In the genomic region with DNA sequence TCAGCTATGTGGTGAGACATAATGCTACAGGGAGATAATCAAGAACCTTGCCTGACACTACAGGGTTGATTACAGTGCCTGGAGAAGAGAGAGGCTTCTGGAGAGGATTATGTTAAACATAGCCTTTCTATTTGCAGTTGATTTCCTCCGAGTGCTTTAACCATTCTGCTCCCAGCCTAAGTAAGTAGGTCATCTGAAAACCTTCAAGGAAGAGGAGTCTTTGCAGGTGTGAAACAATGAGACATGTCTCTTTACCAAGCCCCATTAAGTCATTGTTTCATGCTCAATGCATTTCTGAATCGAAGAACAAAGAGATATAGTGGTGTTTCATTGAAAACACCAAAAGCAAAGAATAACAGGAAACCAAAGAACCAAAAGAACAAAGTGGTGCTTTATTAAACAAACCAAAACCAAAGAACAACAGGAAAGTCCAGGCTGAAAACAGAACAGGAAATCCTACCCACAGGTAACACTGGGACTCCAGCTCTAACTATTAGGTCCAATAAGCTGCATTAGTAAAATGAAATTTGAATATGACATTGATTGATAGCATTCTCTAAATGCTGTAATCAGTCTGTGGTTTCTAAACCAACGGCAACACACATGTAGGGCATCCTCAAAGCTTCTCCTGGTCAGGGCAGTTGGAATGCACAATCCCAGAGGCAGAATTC, we compare ENCODE assay signal across 8 cellular contexts.
DNase-seq lines count a peak whose midpoint lies in the region; ATAC-seq and TF ChIP-seq lines count a peak whose summit lies in the region.

No MANE protein-coding gene starts in this region.

- WGBS in suprapubic skin, result 35% methylated on average over 3 of the region's 3 CpGs

- peaks cover 0 to 5% (median 0%) of the 10 kb centered on the region in 8 donors for H3K9me3 Mint-ChIP-seq in CD4-positive, alpha-beta memory T cell
- H3K9me3 Mint-ChIP-seq in endothelial cell (ENCODE audit: unreplicated experiment), result no peaks in the 10 kb centered on the region

- intact Hi-C loops in CD4-positive, alpha-beta memory T cell (cut with micrococcal nuclease), result no loop called here
- intact Hi-C loops in Right ventricle myocardium superior (cut with DNase I), result no loop called here

- no peak overlapping the region for H3K27ac ChIP-seq in CD4-positive, alpha-beta memory T cell (ENCODE audit: low read depth, low read length)
- H3K27ac ChIP-seq in KMS-11, result peak overlapping the region; percentile 31
- no peak overlapping the region for H3K27ac ChIP-seq in osteoblast (ENCODE audit: low read depth, low read length)
- H3K27ac ChIP-seq in suprapubic skin, result no peak overlapping the region

- no peak for TF ChIP-seq POLR2A in suprapubic skin (IDR thresholded peaks at IDR 0.05)

- POLR2A ChIA-PET in CD4-positive, alpha-beta memory T cell (lab: Charles Lee; ENCODE audit: partially characterized antibody), result no interaction called here

- no peaks in the 10 kb centered on the region for H3K27me3 ChIP-seq in CD4-positive, alpha-beta memory T cell (ENCODE audit: insufficient read depth, low read length)
- H3K27me3 ChIP-seq in KMS-11 (ENCODE audit: insufficient read depth, low read depth) (no peaks in the 10 kb centered on the region), osteoblast (ENCODE audit: insufficient read depth, low read length) (peaks cover 23% of the 10 kb centered on the region), suprapubic skin (no peaks in the 10 kb centered on the region)

- H4K20me1 ChIP-seq in KMS-11 (ENCODE audit: insufficient read depth), result no peaks in the 10 kb centered on the region
- no peaks in the 10 kb centered on the region for H4K20me1 ChIP-seq in osteoblast (ENCODE audit: insufficient read depth, low read length)

- TF ChIP-seq CTCF in KMS-11 (conservative IDR thresholded peaks at IDR 0.05; ENCODE audit: low read depth, low read length), result no peak
- TF ChIP-seq CTCF in endothelial cell (IDR thresholded peaks at IDR 0.05; ENCODE audit: unreplicated experiment), result no peak
- TF ChIP-seq CTCF in osteoblast (IDR thresholded peaks at IDR 0.05; ENCODE audit: extremely low read depth, low read depth, low read length), result no peak
- no peak for TF ChIP-seq CTCF in suprapubic skin (IDR thresholded peaks at IDR 0.05)

- H3K27me3 Mint-ChIP-seq in CD4-positive, alpha-beta memory T cell, result no peaks in the 10 kb centered on the region
- peaks cover 3% of the 10 kb centered on the region for H3K27me3 Mint-ChIP-seq in endothelial cell (ENCODE audit: unreplicated experiment)

- DNase-seq in CD4-positive, alpha-beta memory T cell, result peak in 3 of 5 donors; percentile 10 to 19 (median 17)
- no peak for DNase-seq in endothelial cell (ENCODE audit: low spot score)
- no peak for DNase-seq in osteoblast (ENCODE audit: insufficient read length, low spot score, missing footprints)
- DNase-seq in Right ventricle myocardium superior, result no peak
- no peak for DNase-seq in activated CD4-positive, alpha-beta T cell treated with anti-CD3 and anti-CD28 coated beads, Interleukin-2, amount 50 U/mL, for 1 hour
- no peak for DNase-seq in suprapubic skin (ENCODE audit: low spot score in 2 of 2)

- H3K36me3 Mint-ChIP-seq in CD4-positive, alpha-beta memory T cell, result no peaks in the 10 kb centered on the region
- H3K36me3 Mint-ChIP-seq in endothelial cell (ENCODE audit: low read depth, unreplicated experiment), result no peaks in the 10 kb centered on the region

- no peak overlapping the region for H3K4me3 ChIP-seq in CD4-positive, alpha-beta memory T cell (ENCODE audit: low read length in 2 of 2)
- no peak overlapping the region for H3K4me3 ChIP-seq in KMS-11 (IDR thresholded peaks at IDR 0.05; ENCODE audit: insufficient read depth, low read depth, low read length)
- H3K4me3 ChIP-seq in osteoblast (ENCODE audit: insufficient read depth, low read length), result no peak overlapping the region
- no peak overlapping the region for H3K4me3 ChIP-seq in suprapubic skin

- no peaks in the 10 kb centered on the region for H3K36me3 ChIP-seq in CD4-positive, alpha-beta memory T cell (ENCODE audit: insufficient read depth, low read length)
- H3K36me3 ChIP-seq in KMS-11 (ENCODE audit: insufficient read depth), result no peaks in the 10 kb centered on the region
- no peaks in the 10 kb centered on the region for H3K36me3 ChIP-seq in osteoblast (ENCODE audit: insufficient read depth, low read length)
- H3K36me3 ChIP-seq in suprapubic skin, result no peaks in the 10 kb centered on the region

- no peaks in the 10 kb centered on the region for H3K79me2 ChIP-seq in KMS-11 (ENCODE audit: insufficient read depth, low read depth)
- H3K79me2 ChIP-seq in osteoblast (ENCODE audit: insufficient read depth, low read length), result no peaks in the 10 kb centered on the region

- no peaks in the 10 kb centered on the region for H3K9me3 ChIP-seq in CD4-positive, alpha-beta memory T cell (ENCODE audit: control insufficient read depth in 1 of 2, low read length in 2 of 2)
- H3K9me3 ChIP-seq in osteoblast (ENCODE audit: low read depth, low read length) (no peaks in the 10 kb centered on the region), suprapubic skin (no peaks in the 10 kb centered on the region)

- peak overlapping the region; percentile 67 for H3K4me2 ChIP-seq in KMS-11
- no peak overlapping the region for H3K4me2 ChIP-seq in osteoblast (ENCODE audit: insufficient read depth, low read length)

- CTCF ChIA-PET in CD4-positive, alpha-beta memory T cell (lab: Charles Lee; ENCODE audit: partially characterized antibody), result no interaction called here

- H3K27ac Mint-ChIP-seq in CD4-positive, alpha-beta memory T cell, result peak overlapping the region in 6 of 7 donors; percentile 15 to 85 (median 58)
- H3K27ac Mint-ChIP-seq in endothelial cell (ENCODE audit: unreplicated experiment), result peak overlapping the region; percentile 70

- no peak for TF ChIP-seq EP300 in suprapubic skin (IDR thresholded peaks at IDR 0.05)

- no peak overlapping the region for H2AFZ ChIP-seq in KMS-11 (ENCODE audit: low read depth)
- H2AFZ ChIP-seq in osteoblast (ENCODE audit: low read length), result no peak overlapping the region

- H3K9ac ChIP-seq in KMS-11, result no peak overlapping the region

- peaks cover 8 to 33% (median 17%) of the 10 kb centered on the region in 4 donors for H3K4me1 Mint-ChIP-seq in CD4-positive, alpha-beta memory T cell
- peaks cover 29% of the 10 kb centered on the region for H3K4me1 Mint-ChIP-seq in endothelial cell (ENCODE audit: unreplicated experiment)

- ATAC-seq in GM21447 (IDR thresholded peaks at IDR 0.05; ENCODE audit: unreplicated experiment), result peak; percentile 90
- no peak for ATAC-seq in Right ventricle myocardium superior (ENCODE audit: poor library complexity)

- no peaks in the 10 kb centered on the region for H3K4me1 ChIP-seq in CD4-positive, alpha-beta memory T cell (ENCODE audit: insufficient read depth, low read length)
- H3K4me1 ChIP-seq in KMS-11 (ENCODE audit: low read depth, poor library complexity, severe bottlenecking), result peaks cover 34% of the 10 kb centered on the region
- peaks cover 8% of the 10 kb centered on the region for H3K4me1 ChIP-seq in osteoblast (ENCODE audit: insufficient read depth, low read length)
- peaks cover 7% of the 10 kb centered on the region for H3K4me1 ChIP-seq in suprapubic skin

- peak overlapping the region in 5 of 8 donors; percentile 25 to 68 (median 51) for H3K4me3 Mint-ChIP-seq in CD4-positive, alpha-beta memory T cell
- H3K4me3 Mint-ChIP-seq in endothelial cell (ENCODE audit: unreplicated experiment), result no peak overlapping the region

Comparison
In these comparisons a context has a peak if more than half of its experiments do, and no peak if none do; other contexts are left out.
1. DNase-seq: peak in CD4-positive, alpha-beta memory T cell (3 of 5); none in endothelial cell (single experiment), osteoblast (single experiment), Right ventricle myocardium superior (single experiment), activated CD4-positive, alpha-beta T cell treated with anti-CD3 and anti-CD28 coated beads, Interleukin-2, amount 50 U/mL, for 1 hour (single experiment) and suprapubic skin (0 of 2).